ENCODE assay signal across 1 cellular context in the genomic region with DNA sequence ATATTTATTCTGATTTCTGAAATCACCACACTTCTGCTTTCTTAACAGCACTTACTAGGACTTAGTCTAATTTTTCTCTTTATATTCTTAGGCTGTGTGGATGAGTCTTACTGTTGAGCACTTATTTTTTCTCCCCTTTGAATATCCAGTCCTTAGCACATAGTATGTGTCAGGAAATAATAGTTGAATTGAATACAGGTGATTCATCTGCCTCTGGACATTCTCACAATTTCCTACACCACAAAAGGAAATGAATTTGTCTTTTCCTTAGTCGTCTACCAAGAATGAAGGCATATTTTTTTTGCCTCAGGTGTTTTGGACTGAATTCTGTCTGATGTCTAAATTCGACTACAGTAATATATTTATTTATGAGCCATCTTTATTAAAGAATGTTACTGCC.
TF ChIP-seq lines count a peak whose summit lies in the region.

No MANE protein-coding gene starts in this region.

TF ChIP-seq in IMR-90, 13 proteins besides CTCF, POLR2A, EP300 and RAD21 (continued from another document):
- TF ChIP-seq RFX5 (IDR thresholded peaks at IDR 0.05; ENCODE audit: low read depth, low read length) (no peak), MAFK (IDR thresholded peaks at IDR 0.05; ENCODE audit: low read depth, low read length) (no peak), CEBPB (IDR thresholded peaks at IDR 0.05; ENCODE audit: low read depth, low read length) (no peak)
